8 cellular contexts compared by ENCODE assay signal in the genomic region with DNA sequence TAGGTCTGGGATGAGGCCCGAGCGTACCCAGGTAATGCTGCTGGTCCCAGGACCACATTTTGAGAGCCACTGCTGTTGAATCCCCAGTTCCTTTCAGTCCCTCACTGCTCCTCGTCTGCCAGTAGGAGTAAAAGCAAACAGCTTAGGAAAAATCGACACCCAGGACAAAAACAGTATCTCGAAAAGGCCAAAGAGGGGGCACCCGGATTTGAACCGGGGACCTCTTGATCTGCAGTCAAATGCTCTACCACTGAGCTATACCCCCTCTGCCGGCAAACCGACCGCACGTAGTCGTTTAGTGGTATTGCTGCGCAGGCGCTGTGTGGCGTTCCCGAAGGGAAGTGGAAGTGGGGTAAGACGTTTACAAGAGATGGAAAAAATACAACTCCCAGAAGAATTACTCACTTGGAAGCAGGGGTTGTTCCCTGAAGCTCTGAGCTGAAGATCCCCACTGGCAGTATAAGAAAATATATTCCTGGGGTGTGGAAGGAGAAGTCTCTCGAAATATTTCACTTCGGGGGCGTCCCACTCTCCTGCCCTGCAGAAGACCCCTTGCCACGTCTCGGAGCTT. TPM values are rescaled to one million over a fixed set of nuclear protein-coding genes. Genes with fewer than 3 reads are reported as not detected.
DNase-seq lines count a peak whose midpoint lies in the region; ATAC-seq and TF ChIP-seq lines count a peak whose summit lies in the region.

No MANE protein-coding gene starts in this region.

- H3K9ac ChIP-seq in adipocyte (ENCODE audit: low read length): peak overlapping the region; percentile 88

- peaks cover 4% of the 10 kb centered on the region for H3K4me1 ChIP-seq in HAP-1
- peaks cover 13% of the 10 kb centered on the region for H3K4me1 ChIP-seq in adipocyte (ENCODE audit: control insufficient read depth, insufficient read depth, low read length)
- H3K4me1 ChIP-seq in cardiac muscle cell (ENCODE audit: low read depth): peaks cover 9% of the 10 kb centered on the region
- H3K4me1 ChIP-seq in ovary (ENCODE audit: insufficient read depth): no peaks in the 10 kb centered on the region
- H3K4me1 ChIP-seq in thoracic aorta (ENCODE audit: control insufficient read depth in 1 of 2, low read depth in 2 of 2): peaks cover 11 to 18% of the 10 kb centered on the region in 2 donors

- TF ChIP-seq CTCF in cardiac muscle cell (IDR thresholded peaks at IDR 0.05; ENCODE audit: low read depth, low read length): peak; percentile 17
- peak in 1 of 3 donors; percentile 60 for TF ChIP-seq CTCF in ovary (IDR thresholded peaks at IDR 0.05)
- TF ChIP-seq CTCF in thoracic aorta (IDR thresholded peaks at IDR 0.05): no peak

- TF ChIP-seq POLR2A in ovary (IDR thresholded peaks at IDR 0.05): peak; percentile 52

- no peak for TF ChIP-seq EP300 in ovary (IDR thresholded peaks at IDR 0.05)

- H3K36me3 ChIP-seq in HAP-1 (replicated peaks) (no peaks in the 10 kb centered on the region), adipocyte (ENCODE audit: control insufficient read depth, insufficient read depth, low read length, severe bottlenecking) (no peaks in the 10 kb centered on the region), cardiac muscle cell (no peaks in the 10 kb centered on the region), ovary (no peaks in the 10 kb centered on the region), thoracic aorta (no peaks in the 10 kb centered on the region)

- no peaks in the 10 kb centered on the region for H3K9me3 ChIP-seq in HAP-1
- no peaks in the 10 kb centered on the region for H3K9me3 ChIP-seq in adipocyte (ENCODE audit: control insufficient read depth, low read length)
- H3K9me3 ChIP-seq in cardiac muscle cell (ENCODE audit: low read depth): no peaks in the 10 kb centered on the region
- H3K9me3 ChIP-seq in ovary: no peaks in the 10 kb centered on the region
- H3K9me3 ChIP-seq in thoracic aorta: no peaks in the 10 kb centered on the region

- in situ Hi-C loops in HAP-1 (cut with MboI; ENCODE audit: low sequenced_read_pairs): no loop called here

- WGBS in ovary, 3 donors: 0 to 1% (median 0%) methylated on average over 22 of the region's 22 CpGs

- H3K27me3 ChIP-seq in HAP-1 (ENCODE audit: low read depth) (no peaks in the 10 kb centered on the region), adipocyte (replicated peaks; ENCODE audit: control insufficient read depth, insufficient read depth, low read length) (peaks cover 5% of the 10 kb centered on the region), cardiac muscle cell (peaks cover 31% of the 10 kb centered on the region), ovary (no peaks in the 10 kb centered on the region), thoracic aorta (replicated peaks; ENCODE audit: insufficient read depth) (no peaks in the 10 kb centered on the region)

- intact Hi-C loops in ovary (cut with DNase I): loop anchor here (2.0 to 10.0 kb wide), 9 partner anchors 51 to 399 kb away; partner anchors contain the start of genes LASP1 (in 1 of the 4) and PSMB3 (in 1 of the 4)

- DNase-seq in DMS114 treated with DMSO at 0.1 percent for 48 hours (lab: John Stamatoyannopoulos, UW; ENCODE audit: unreplicated experiment): peak; percentile 80
- DNase-seq in HAP-1 (ENCODE audit: low spot score in 2 of 2): peak; percentile 93 to 94
- DNase-seq in NCI-H1417 treated with DMSO at 0.1 percent for 48 hours (lab: John Stamatoyannopoulos, UW): peak; percentile 57
- peak; percentile 90 for DNase-seq in SW480 (ENCODE audit: low spot score)
- DNase-seq in adipocyte (ENCODE audit: low read depth): peak; percentile 90
- DNase-seq in cardiac muscle cell (ENCODE audit: low read depth in 1 of 2, low spot score in 1 of 2): peak; percentile 80 to 89
- DNase-seq in ovary: peak; percentile 92 to 95 (median 94)
- DNase-seq in thoracic aorta (ENCODE audit: low spot score): peak; percentile 64

- H3K27ac ChIP-seq in cardiac muscle cell: peak overlapping the region; percentile 57
- peak overlapping the region; percentile 91 to 95 for H3K27ac ChIP-seq in ovary
- peak overlapping the region; percentile 83 to 91 for H3K27ac ChIP-seq in thoracic aorta

- peak overlapping the region; percentile 60 for H3K4me3 ChIP-seq in HAP-1
- H3K4me3 ChIP-seq in adipocyte (ENCODE audit: low read length): peak overlapping the region; percentile 94
- peak overlapping the region; percentile 95 for H3K4me3 ChIP-seq in cardiac muscle cell
- peak overlapping the region; percentile 68 for H3K4me3 ChIP-seq in ovary
- peak overlapping the region; percentile 90 for H3K4me3 ChIP-seq in thoracic aorta

- ATAC-seq in thoracic aorta (ENCODE audit: insufficient number of reproducible peaks, low FRiP score, low read depth): peak; percentile 68

RNA-seq across cellular contexts. Expression of gene PLXDC1, which starts 2.2 kb away (rescaled TPM):
- total RNA-seq in cardiac muscle cell (8.4 and 25.0 TPM in 2 replicates), ovary (10 to 100 TPM; 14.0 to 58.6 (median 32.3) TPM), thoracic aorta (10 to 100 TPM in 1 of 2 donors, 1 to 10 TPM in 1; 7.0 to 13.9 TPM)
- polyA plus RNA-seq in cardiac muscle cell (6.3 and 6.6 TPM in 2 replicates), ovary (10 to 100 TPM; 11.6 to 35.4 TPM)

RNA-seq across cellular contexts. Expression of gene ARL5C, which starts 12.3 kb away (rescaled TPM):
- total RNA-seq in cardiac muscle cell: 0.12 TPM in 1 of 2 replicates, not detected in the other
- not detected in 2 replicates for polyA plus RNA-seq in cardiac muscle cell
- total RNA-seq in ovary: not detected
- polyA plus RNA-seq in ovary: not detected
- under 1 TPM in 1 of 2 donors, not detected in 1; 0.27 TPM for total RNA-seq in thoracic aorta

RNA-seq across cellular contexts. Expression of gene CACNB1, which starts 43.8 kb away (rescaled TPM):
- 17.3 and 27.6 TPM in 2 replicates for total RNA-seq in cardiac muscle cell
- 41.6 and 57.1 TPM in 2 replicates for polyA plus RNA-seq in cardiac muscle cell
- total RNA-seq in ovary: 10 to 100 TPM in 3 of 7 donors, 1 to 10 TPM in 4; 5.6 to 17.7 (median 9.6) TPM
- 1 to 10 TPM; 2.6 to 6.9 TPM for polyA plus RNA-seq in ovary
- 10 to 100 TPM; 14.3 to 15.6 TPM for total RNA-seq in thoracic aorta

RNA-seq across cellular contexts. Expression of gene RPL19, which starts 46.5 kb away (rescaled TPM):
- total RNA-seq in cardiac muscle cell (2,476 and 3,028 TPM in 2 replicates), ovary (1,000 to 10,000 TPM; 2,549 to 5,697 (median 3,184) TPM), thoracic aorta (1,000 to 10,000 TPM; 1,315 to 2,278 TPM)
- polyA plus RNA-seq in cardiac muscle cell (761 and 822 TPM in 2 replicates), ovary (1,000 to 10,000 TPM; 2,272 to 5,597 TPM)

Comparison
In these comparisons a context has a peak if more than half of its experiments do, and no peak if none do; other contexts are left out.
1. Peak in every context shown above with its lines: DNase-seq, ATAC-seq, H3K4me3 ChIP-seq and H3K27ac ChIP-seq.